1 cellular context compared by ENCODE assay signal in the genomic region with DNA sequence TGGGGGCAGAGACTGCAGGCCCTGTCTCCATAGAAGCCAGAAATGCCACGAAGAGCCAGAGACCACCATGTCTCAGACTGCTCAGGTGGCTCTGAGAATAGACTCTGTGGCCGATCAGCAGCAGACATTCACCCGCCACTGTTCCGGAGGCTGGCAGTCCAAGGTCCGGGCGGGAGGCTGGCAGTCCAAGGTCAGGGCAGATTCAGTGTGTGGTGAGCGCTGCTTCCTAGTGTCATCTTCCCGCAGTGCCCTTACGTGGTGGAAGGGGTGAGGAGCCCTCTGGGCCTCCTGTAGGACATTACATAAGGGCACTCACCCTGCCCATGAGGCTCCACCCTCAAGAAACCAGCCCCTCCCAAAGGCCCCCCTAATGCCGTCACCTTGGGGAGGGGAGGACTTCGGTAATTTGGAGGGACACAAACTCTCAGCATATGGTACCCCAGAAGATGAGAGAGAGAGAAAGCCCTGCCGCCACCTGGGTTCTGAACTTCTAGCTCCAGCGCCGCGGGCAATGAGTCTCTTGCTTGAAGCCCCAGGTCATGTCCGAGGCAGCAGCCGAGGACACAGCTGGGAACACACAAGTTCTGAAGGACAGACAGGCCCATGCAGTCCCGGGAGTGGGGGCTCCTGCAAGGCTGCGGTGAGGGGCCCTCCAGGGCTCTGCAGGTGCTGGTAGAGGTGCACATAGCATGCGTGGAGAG.
TF ChIP-seq lines count a peak whose summit lies in the region.

No MANE protein-coding gene starts in this region.

TF ChIP-seq in HepG2, 621 proteins besides CTCF, POLR2A, EP300 and RAD21 (continued from another document and continues in another):
- TF ChIP-seq, protein P1, sequence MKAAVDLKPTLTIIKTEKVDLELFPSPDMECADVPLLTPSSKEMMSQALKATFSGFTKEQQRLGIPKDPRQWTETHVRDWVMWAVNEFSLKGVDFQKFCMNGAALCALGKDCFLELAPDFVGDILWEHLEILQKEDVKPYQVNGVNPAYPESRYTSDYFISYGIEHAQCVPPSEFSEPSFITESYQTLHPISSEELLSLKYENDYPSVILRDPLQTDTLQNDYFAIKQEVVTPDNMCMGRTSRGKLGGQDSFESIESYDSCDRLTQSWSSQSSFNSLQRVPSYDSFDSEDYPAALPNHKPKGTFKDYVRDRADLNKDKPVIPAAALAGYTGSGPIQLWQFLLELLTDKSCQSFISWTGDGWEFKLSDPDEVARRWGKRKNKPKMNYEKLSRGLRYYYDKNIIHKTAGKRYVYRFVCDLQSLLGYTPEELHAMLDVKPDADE (CRISPR knock-in tag; IDR thresholded peaks at IDR 0.05) = no peak
- TF ChIP-seq ESRRA (CRISPR knock-in tag; IDR thresholded peaks at IDR 0.05; ENCODE audit: low read depth) = peak; percentile 99
- TF ChIP-seq, protein P2, sequence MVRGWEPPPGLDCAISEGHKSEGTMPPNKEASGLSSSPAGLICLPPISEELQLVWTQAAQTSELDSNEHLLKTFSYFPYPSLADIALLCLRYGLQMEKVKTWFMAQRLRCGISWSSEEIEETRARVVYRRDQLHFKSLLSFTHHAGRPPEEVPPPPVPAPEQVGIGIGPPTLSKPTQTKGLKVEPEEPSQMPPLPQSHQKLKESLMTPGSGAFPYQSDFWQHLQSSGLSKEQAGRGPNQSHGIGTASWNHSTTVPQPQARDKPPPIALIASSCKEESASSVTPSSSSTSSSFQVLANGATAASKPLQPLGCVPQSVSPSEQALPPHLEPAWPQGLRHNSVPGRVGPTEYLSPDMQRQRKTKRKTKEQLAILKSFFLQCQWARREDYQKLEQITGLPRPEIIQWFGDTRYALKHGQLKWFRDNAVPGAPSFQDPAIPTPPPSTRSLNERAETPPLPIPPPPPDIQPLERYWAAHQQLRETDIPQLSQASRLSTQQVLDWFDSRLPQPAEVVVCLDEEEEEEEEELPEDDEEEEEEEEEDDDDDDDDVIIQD (CRISPR knock-in tag; IDR thresholded peaks at IDR 0.05; ENCODE audit: low read depth) = 0 out of 2 replicates have a peak, but pooled peaks have one; percentile 78
- no peak; the same call in 1 of the 2 replicates for TF ChIP-seq ZNF460 (CRISPR knock-in tag; IDR thresholded peaks at IDR 0.05; ENCODE audit: borderline replicate concordance)
- TF ChIP-seq HNF4G (IDR thresholded peaks at IDR 0.05; ENCODE audit: borderline replicate concordance, low read depth, low read length) = peak; percentile 93
- TF ChIP-seq HNF4G (CRISPR knock-in tag; IDR thresholded peaks at IDR 0.05; ENCODE audit: borderline replicate concordance, low read depth) = peak; percentile 95
- no peak for TF ChIP-seq GATA4 (IDR thresholded peaks at IDR 0.05; ENCODE audit: borderline replicate concordance, low read depth)
- TF ChIP-seq ZNF550 (CRISPR knock-in tag; IDR thresholded peaks at IDR 0.05; ENCODE audit: borderline replicate concordance) = no peak
- no peak for TF ChIP-seq MTA3 (CRISPR knock-in tag; IDR thresholded peaks at IDR 0.05)
- no peak for TF ChIP-seq ZNF3 (CRISPR knock-in tag; IDR thresholded peaks at IDR 0.05)
- no peak for TF ChIP-seq FOXA1 (IDR thresholded peaks at IDR 0.05)
- TF ChIP-seq FOXA1 (CRISPR knock-in tag; IDR thresholded peaks at IDR 0.05) = 0 out of 2 replicates have a peak, but pooled peaks have one; percentile 27
- TF ChIP-seq ZNF607 (CRISPR knock-in tag; IDR thresholded peaks at IDR 0.05; ENCODE audit: borderline replicate concordance) = peak; percentile 84
- no peak for TF ChIP-seq ZSCAN20 (CRISPR knock-in tag; IDR thresholded peaks at IDR 0.05; ENCODE audit: borderline replicate concordance)
- no peak for TF ChIP-seq TBX3 (IDR thresholded peaks at IDR 0.05; ENCODE audit: borderline replicate concordance)
- TF ChIP-seq, protein P3, sequence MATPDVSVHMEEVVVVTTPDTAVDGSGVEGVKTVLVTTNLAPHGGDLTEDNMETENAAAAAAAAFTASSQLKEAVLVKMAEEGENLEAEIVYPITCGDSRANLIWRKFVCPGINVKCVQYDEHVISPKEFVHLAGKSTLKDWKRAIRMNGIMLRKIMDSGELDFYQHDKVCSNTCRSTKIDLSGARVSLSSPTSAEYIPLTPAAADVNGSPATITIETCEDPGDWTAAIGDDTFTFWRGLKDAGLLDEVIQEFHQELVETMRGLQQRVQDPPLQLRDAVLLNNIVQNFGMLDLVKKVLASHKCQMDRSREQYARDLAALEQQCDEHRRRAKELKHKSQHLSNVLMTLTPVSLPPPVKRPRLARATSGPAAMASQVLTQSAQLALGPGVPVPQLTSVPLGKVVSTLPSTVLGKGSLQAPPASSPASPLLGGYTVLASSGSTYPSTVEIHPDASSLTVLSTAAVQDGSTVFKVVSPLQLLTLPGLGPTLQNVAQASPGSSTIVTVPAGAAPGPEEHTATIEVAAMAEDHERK (CRISPR knock-in tag; IDR thresholded peaks at IDR 0.05; ENCODE audit: low read depth) = no peak
- no peak for TF ChIP-seq ZFP36L2 (CRISPR knock-in tag; IDR thresholded peaks at IDR 0.05)
- no peak for TF ChIP-seq FOXP1 (IDR thresholded peaks at IDR 0.05)
- TF ChIP-seq FOXP1 (CRISPR knock-in tag; IDR thresholded peaks at IDR 0.05) = peak; percentile 52
- TF ChIP-seq ZNF616 (CRISPR knock-in tag; IDR thresholded peaks at IDR 0.05; ENCODE audit: low read depth) = 0 out of 2 replicates have a peak, but pooled peaks have one; percentile 23
- TF ChIP-seq TGIF2 (CRISPR knock-in tag; IDR thresholded peaks at IDR 0.05) = no peak
- no peak for TF ChIP-seq ZSCAN30 (CRISPR knock-in tag; IDR thresholded peaks at IDR 0.05)
- TF ChIP-seq ELF1 (CRISPR knock-in tag; IDR thresholded peaks at IDR 0.05) = peak; percentile 38; the same call in 1 of the 2 replicates
- TF ChIP-seq, protein P4, sequence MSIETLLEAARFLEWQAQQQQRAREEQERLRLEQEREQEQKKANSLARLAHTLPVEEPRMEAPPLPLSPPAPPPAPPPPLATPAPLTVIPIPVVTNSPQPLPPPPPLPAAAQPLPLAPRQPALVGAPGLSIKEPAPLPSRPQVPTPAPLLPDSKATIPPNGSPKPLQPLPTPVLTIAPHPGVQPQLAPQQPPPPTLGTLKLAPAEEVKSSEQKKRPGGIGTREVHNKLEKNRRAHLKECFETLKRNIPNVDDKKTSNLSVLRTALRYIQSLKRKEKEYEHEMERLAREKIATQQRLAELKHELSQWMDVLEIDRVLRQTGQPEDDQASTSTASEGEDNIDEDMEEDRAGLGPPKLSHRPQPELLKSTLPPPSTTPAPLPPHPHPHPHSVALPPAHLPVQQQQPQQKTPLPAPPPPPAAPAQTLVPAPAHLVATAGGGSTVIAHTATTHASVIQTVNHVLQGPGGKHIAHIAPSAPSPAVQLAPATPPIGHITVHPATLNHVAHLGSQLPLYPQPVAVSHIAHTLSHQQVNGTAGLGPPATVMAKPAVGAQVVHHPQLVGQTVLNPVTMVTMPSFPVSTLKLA (IDR thresholded peaks at IDR 0.05) = no peak
- TF ChIP-seq, protein P5, sequence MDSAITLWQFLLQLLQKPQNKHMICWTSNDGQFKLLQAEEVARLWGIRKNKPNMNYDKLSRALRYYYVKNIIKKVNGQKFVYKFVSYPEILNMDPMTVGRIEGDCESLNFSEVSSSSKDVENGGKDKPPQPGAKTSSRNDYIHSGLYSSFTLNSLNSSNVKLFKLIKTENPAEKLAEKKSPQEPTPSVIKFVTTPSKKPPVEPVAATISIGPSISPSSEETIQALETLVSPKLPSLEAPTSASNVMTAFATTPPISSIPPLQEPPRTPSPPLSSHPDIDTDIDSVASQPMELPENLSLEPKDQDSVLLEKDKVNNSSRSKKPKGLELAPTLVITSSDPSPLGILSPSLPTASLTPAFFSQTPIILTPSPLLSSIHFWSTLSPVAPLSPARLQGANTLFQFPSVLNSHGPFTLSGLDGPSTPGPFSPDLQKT (CRISPR knock-in tag; IDR thresholded peaks at IDR 0.05; ENCODE audit: borderline replicate concordance) = no peak
- TF ChIP-seq ZFAT (CRISPR knock-in tag; conservative IDR thresholded peaks at IDR 0.05) = no peak
- no peak for TF ChIP-seq DNMT1 (CRISPR knock-in tag; IDR thresholded peaks at IDR 0.05)
- TF ChIP-seq HOXA3 (CRISPR knock-in tag; IDR thresholded peaks at IDR 0.05) = peak; percentile 93
- TF ChIP-seq, protein P6, sequence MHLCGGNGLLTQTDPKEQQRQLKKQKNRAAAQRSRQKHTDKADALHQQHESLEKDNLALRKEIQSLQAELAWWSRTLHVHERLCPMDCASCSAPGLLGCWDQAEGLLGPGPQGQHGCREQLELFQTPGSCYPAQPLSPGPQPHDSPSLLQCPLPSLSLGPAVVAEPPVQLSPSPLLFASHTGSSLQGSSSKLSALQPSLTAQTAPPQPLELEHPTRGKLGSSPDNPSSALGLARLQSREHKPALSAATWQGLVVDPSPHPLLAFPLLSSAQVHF (CRISPR knock-in tag; IDR thresholded peaks at IDR 0.05) = no peak
- peak; percentile 92 for TF ChIP-seq SALL1 (CRISPR knock-in tag; IDR thresholded peaks at IDR 0.05)
- TF ChIP-seq SMARCC2 (IDR thresholded peaks at IDR 0.05) = no peak
- TF ChIP-seq ZNF441 (CRISPR knock-in tag; IDR thresholded peaks at IDR 0.05; ENCODE audit: borderline replicate concordance) = no peak
- TF ChIP-seq TP53 (CRISPR knock-in tag; conservative IDR thresholded peaks at IDR 0.05) = no peak
- TF ChIP-seq, protein P7, sequence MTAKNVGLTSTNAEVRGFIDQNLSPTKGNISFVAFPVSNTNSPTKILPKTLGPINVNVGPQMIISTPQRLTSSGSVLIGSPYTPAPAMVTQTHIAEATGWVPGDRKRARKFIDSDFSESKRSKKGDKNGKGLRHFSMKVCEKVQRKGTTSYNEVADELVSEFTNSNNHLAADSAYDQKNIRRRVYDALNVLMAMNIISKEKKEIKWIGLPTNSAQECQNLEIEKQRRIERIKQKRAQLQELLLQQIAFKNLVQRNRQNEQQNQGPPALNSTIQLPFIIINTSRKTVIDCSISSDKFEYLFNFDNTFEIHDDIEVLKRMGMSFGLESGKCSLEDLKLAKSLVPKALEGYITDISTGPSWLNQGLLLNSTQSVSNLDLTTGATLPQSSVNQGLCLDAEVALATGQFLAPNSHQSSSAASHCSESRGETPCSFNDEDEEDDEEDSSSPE (CRISPR knock-in tag; IDR thresholded peaks at IDR 0.05) = peak; percentile 65
- no peak for TF ChIP-seq NCOA1 (CRISPR knock-in tag; IDR thresholded peaks at IDR 0.05)
- TF ChIP-seq ZNF567 (CRISPR knock-in tag; IDR thresholded peaks at IDR 0.05; ENCODE audit: borderline replicate concordance) = no peak
- TF ChIP-seq SP140L (CRISPR knock-in tag; IDR thresholded peaks at IDR 0.05; ENCODE audit: borderline replicate concordance) = no peak
- TF ChIP-seq, protein P8, sequence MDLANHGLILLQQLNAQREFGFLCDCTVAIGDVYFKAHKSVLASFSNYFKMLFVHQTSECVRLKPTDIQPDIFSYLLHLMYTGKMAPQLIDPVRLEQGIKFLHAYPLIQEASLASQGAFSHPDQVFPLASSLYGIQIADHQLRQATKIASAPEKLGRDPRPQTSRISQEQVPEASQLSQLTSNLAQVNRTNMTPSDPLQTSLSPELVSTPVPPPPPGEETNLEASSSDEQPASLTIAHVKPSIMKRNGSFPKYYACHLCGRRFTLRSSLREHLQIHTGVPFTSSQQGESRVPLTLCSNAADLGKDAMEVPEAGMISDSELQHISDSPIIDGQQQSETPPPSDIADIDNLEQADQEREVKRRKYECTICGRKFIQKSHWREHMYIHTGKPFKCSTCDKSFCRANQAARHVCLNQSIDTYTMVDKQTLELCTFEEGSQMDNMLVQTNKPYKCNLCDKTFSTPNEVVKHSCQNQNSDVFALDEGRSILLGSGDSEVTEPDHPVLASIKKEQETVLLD (CRISPR knock-in tag; IDR thresholded peaks at IDR 0.05; ENCODE audit: low read depth) = no peak
- 0 out of 2 replicates have a peak, but pooled peaks have one; percentile 62 for TF ChIP-seq RFXAP (CRISPR knock-in tag; IDR thresholded peaks at IDR 0.05; ENCODE audit: borderline replicate concordance)
- peak; percentile 67 for TF ChIP-seq FOSL2 (CRISPR knock-in tag; IDR thresholded peaks at IDR 0.05)
- TF ChIP-seq ZNF24 (IDR thresholded peaks at IDR 0.05) = no peak
- TF ChIP-seq ZNF451 (CRISPR knock-in tag; IDR thresholded peaks at IDR 0.05) = 0 out of 2 replicates have a peak, but pooled peaks have one; percentile 34
- TF ChIP-seq GPN1 (CRISPR knock-in tag; IDR thresholded peaks at IDR 0.05; ENCODE audit: borderline replicate concordance) = no peak
- 0 out of 2 replicates have a peak, but pooled peaks have one; percentile 37 for TF ChIP-seq ZNF749 (CRISPR knock-in tag; IDR thresholded peaks at IDR 0.05; ENCODE audit: borderline replicate concordance)
- no peak for TF ChIP-seq ZNF251 (CRISPR knock-in tag; IDR thresholded peaks at IDR 0.05)
- 0 out of 2 replicates have a peak, but pooled peaks have one; percentile 53 for TF ChIP-seq PITX1 (CRISPR knock-in tag; IDR thresholded peaks at IDR 0.05)
- no peak for TF ChIP-seq ZNF33B (CRISPR knock-in tag; IDR thresholded peaks at IDR 0.05)
- TF ChIP-seq ZNF274 (CRISPR knock-in tag; IDR thresholded peaks at IDR 0.05) = peak; percentile 87; the same call in 1 of the 2 replicates
- TF ChIP-seq TCF12 (IDR thresholded peaks at IDR 0.05) = no peak
- TF ChIP-seq TCF12 (CRISPR knock-in tag; IDR thresholded peaks at IDR 0.05) = no peak
- TF ChIP-seq, protein P9, sequence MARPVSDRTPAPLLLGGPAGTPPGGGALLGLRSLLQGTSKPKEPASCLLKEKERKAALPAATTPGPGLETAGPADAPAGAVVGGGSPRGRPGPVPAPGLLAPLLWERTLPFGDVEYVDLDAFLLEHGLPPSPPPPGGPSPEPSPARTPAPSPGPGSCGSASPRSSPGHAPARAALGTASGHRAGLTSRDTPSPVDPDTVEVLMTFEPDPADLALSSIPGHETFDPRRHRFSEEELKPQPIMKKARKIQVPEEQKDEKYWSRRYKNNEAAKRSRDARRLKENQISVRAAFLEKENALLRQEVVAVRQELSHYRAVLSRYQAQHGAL (CRISPR knock-in tag; IDR thresholded peaks at IDR 0.05; ENCODE audit: not compliant biosample characterization) = no peak
- no peak for TF ChIP-seq ONECUT2 (CRISPR knock-in tag; IDR thresholded peaks at IDR 0.05)
- no peak for TF ChIP-seq SATB2 (CRISPR knock-in tag; IDR thresholded peaks at IDR 0.05)
- no peak for TF ChIP-seq PLRG1 (conservative IDR thresholded peaks at IDR 0.05)
- TF ChIP-seq ARNTL (CRISPR knock-in tag; IDR thresholded peaks at IDR 0.05) = no peak
- no peak for TF ChIP-seq ZNF343 (CRISPR knock-in tag; IDR thresholded peaks at IDR 0.05)
- TF ChIP-seq ZNF317 (CRISPR knock-in tag; IDR thresholded peaks at IDR 0.05) = peak; percentile 96
- no peak; the same call in 1 of the 2 replicates for TF ChIP-seq GTF3A (CRISPR knock-in tag; conservative IDR thresholded peaks at IDR 0.05)
- no peak for TF ChIP-seq RBM22 (optimal IDR thresholded peaks at IDR 0.05; ENCODE audit: low read length)
- TF ChIP-seq HNRNPUL1 (IDR thresholded peaks at IDR 0.05; ENCODE audit: low read depth, low read length) = no peak
- no peak for TF ChIP-seq ZNF382 (CRISPR knock-in tag; IDR thresholded peaks at IDR 0.05; ENCODE audit: borderline replicate concordance)
- TF ChIP-seq JUND (CRISPR knock-in tag; IDR thresholded peaks at IDR 0.05) = no peak
- no peak for TF ChIP-seq GTF2F1 (IDR thresholded peaks at IDR 0.05; ENCODE audit: low read length)
- no peak for TF ChIP-seq ELF4 (CRISPR knock-in tag; IDR thresholded peaks at IDR 0.05; ENCODE audit: borderline replicate concordance)
- no peak for TF ChIP-seq MZF1 (CRISPR knock-in tag; IDR thresholded peaks at IDR 0.05; ENCODE audit: borderline replicate concordance)
- TF ChIP-seq, protein P10, sequence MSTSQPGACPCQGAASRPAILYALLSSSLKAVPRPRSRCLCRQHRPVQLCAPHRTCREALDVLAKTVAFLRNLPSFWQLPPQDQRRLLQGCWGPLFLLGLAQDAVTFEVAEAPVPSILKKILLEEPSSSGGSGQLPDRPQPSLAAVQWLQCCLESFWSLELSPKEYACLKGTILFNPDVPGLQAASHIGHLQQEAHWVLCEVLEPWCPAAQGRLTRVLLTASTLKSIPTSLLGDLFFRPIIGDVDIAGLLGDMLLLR (CRISPR knock-in tag; IDR thresholded peaks at IDR 0.05) = no peak
- TF ChIP-seq CHD2 (IDR thresholded peaks at IDR 0.05; ENCODE audit: low read depth, low read length) = no peak
